Comparison of ENCODE assay signal across 27 cellular contexts in the genomic region with DNA sequence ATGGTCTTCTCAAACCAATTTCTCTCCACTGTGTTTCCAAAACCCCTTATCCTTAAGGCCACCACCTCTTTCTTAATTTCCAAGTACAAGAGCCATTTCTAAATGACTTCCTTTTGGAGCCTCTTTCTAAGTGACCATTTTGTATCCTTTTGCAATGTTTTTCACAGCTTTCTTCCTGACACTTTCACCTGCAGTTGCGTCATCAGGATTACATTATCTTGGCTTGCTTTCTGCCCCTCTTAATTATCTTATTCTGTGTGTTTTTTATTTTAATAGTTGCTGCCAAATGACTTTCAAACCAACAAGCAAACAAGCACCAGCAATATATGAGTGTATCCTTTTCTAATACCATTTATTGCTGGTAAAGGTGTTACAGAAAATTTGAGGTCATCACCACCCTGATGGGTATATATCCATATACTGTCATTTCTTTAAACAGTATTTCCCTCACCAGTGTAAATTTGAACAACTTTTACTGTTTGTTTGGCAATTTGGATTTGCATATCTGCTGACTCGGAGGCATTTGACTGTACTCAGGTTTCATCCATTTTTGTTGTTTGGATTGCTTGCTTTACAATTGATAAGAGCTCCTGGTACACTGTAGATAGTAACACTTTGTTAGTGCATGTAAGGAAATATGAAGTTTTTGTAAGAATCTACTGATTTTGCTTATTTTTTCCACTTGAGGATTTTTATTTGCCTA. TPM values are rescaled to one million over a fixed set of nuclear protein-coding genes. Genes with fewer than 3 reads are reported as not detected.
A peak's percentile ranks its signal among the peaks of the same experiment; 100 is the strongest.
DNase-seq lines count a peak whose midpoint lies in the region; ATAC-seq, FAIRE-seq and TF ChIP-seq lines count a peak whose summit lies in the region.
"Had no signal": no experiment of that assay in that cellular context is flagged by ENCODE, and none has a peak within 500 bp of the region (broad histone marks: within the 10 kb centered on the region; RNA-seq: fewer than 3 reads in every experiment).

No MANE protein-coding gene starts in this region.

- H3K23ac ChIP-seq in mesendoderm (ENCODE audit: low read length): no peak overlapping the region

- H3K27ac ChIP-seq in mesendoderm (ENCODE audit: low read depth, low read length): no peak overlapping the region
- H3K27ac ChIP-seq: GM23248, Peyer's patch, SJCRH30, WERI-Rb-1 had no signal

- H2BK15ac ChIP-seq in mesendoderm (replicated peaks; ENCODE audit: low read depth): no peak overlapping the region

- H3K79me2 ChIP-seq in mesendoderm (ENCODE audit: control insufficient read depth, insufficient read depth, low read length): no peaks in the 10 kb centered on the region

- TF ChIP-seq CTCF in omental fat pad (IDR thresholded peaks at IDR 0.05): no peak

- H3K4ac ChIP-seq in mesendoderm (ENCODE audit: low read depth, low read length): no peak overlapping the region

- ATAC-seq in omental fat pad (ENCODE audit: low FRiP score): no peak
- ATAC-seq: activated CD8-positive, alpha-beta memory T cell treated with anti-CD3 and anti-CD28 coated beads, Interleukin-2, amount 10 ng/mL, durations not matched to agents 7 days and 5 days; left cardiac atrium; stimulated activated naive CD8-positive, alpha-beta T cell treated with anti-CD3 and anti-CD28 coated beads, Interleukin-15, Interleukin-2, amounts not matched to agents 100 U/mL and 50 U/mL, for 24 hours had no signal

- H3K18ac ChIP-seq in mesendoderm (ENCODE audit: low read length): peak overlapping the region; percentile 9

- no peak overlapping the region for H2AK5ac ChIP-seq in mesendoderm (ENCODE audit: low read length)

- H3K4me3 ChIP-seq in mesendoderm (ENCODE audit: low read length): no peak overlapping the region
- H3K4me3 ChIP-seq: BLaER1 treated with 17β-estradiol and CSF1 and Interleukin-3, amounts not matched to agents 10 nM and 100 nM; GM23248; Peyer's patch; SJCRH30; tibial artery had no signal

- H4K8ac ChIP-seq in mesendoderm (ENCODE audit: low read depth, low read length): no peak overlapping the region

- no CpG with 5 or more reads among the region's 2 CpGs for WGBS in mesendoderm (ENCODE audit: extremely low coverage, insufficient coverage, low lambda C conversion rate)

- no peak overlapping the region for H3K9ac ChIP-seq in mesendoderm (ENCODE audit: low read length)
- H3K9ac ChIP-seq: BLaER1 treated with 17β-estradiol and CSF1 and Interleukin-3, amounts not matched to agents 10 nM and 100 nM; GM23248 had no signal

- H2BK120ac ChIP-seq in mesendoderm (ENCODE audit: low read depth, low read length): peak overlapping the region; percentile 21

- H3K27me3 ChIP-seq in mesendoderm (ENCODE audit: insufficient read depth, low read length, poor library complexity): no peaks in the 10 kb centered on the region
- H3K27me3 ChIP-seq: BLaER1 treated with 17β-estradiol and CSF1 and Interleukin-3, amounts not matched to agents 10 nM and 100 nM; Peyer's patch; SJCRH30; tibial artery had no signal

- H3K56ac ChIP-seq in mesendoderm (ENCODE audit: low read length): no peak overlapping the region

- DNase-seq in NCI-H2107 treated with DMSO at 0.1 percent for 48 hours (lab: John Stamatoyannopoulos, UW; ENCODE audit: unreplicated experiment) (peak; percentile 39), NCI-H2107 (lab: John Stamatoyannopoulos, UW) (no peak), GM19239 (ENCODE audit: insufficient read length, low spot score) (no peak), NCI-H69 (lab: John Stamatoyannopoulos, UW) (peak; percentile 42), mesendoderm (no peak), OCI-M2 (lab: John Stamatoyannopoulos, UW; ENCODE audit: unreplicated experiment) (no peak), omental fat pad (ENCODE audit: low spot score) (no peak), ureter (ENCODE audit: low spot score) (no peak)
- DNase-seq: ACHN; activated CD4-positive, alpha-beta T cell treated with anti-CD3 and anti-CD28 coated beads, Interleukin-2, amount 10 ng/mL, durations not matched to agents 7 days and 5 days; activated CD8-positive, alpha-beta memory T cell treated with anti-CD3 and anti-CD28 coated beads, Interleukin-2, amount 10 ng/mL, durations not matched to agents 7 days and 5 days; aorta; GM23248; head of caudate nucleus; left cardiac atrium; naive B cell; NCI-H146; NK-92 treated with Interleukin-12 subunit alpha and Interleukin-12 subunit beta, amount 100 ng/mL, for 24 hours; Peyer's patch; retina; SJCRH30; stimulated activated CD4-positive, alpha-beta T cell treated with anti-CD3 and anti-CD28 coated beads, Interleukin-4, amount 100 ng/mL, for 24 hours; stimulated activated naive CD8-positive, alpha-beta T cell treated with anti-CD3 and anti-CD28 coated beads, Interleukin-15, Interleukin-2, amounts not matched to agents 100 U/mL and 50 U/mL, for 24 hours; T-helper 1 cell; tibial artery; WERI-Rb-1 had no signal

- peak; percentile 33 for FAIRE-seq in GM19239 (lab: Jason Lieb, UNC)

- no peaks in the 10 kb centered on the region for H3K4me1 ChIP-seq in mesendoderm (ENCODE audit: control insufficient read depth, low read depth, low read length)

- H3K36me3 ChIP-seq in mesendoderm (ENCODE audit: control insufficient read depth, insufficient read depth, low read length): no peaks in the 10 kb centered on the region
- H3K36me3 ChIP-seq: BLaER1 treated with 17β-estradiol and CSF1 and Interleukin-3, amounts not matched to agents 10 nM and 100 nM; Peyer's patch; SJCRH30; tibial artery; WERI-Rb-1 had no signal

- no peak overlapping the region for H3K4me2 ChIP-seq in mesendoderm (ENCODE audit: low read length)

- no peaks in the 10 kb centered on the region for H3K79me1 ChIP-seq in mesendoderm (ENCODE audit: low read length)

- no peak overlapping the region for H4K5ac ChIP-seq in mesendoderm (ENCODE audit: low read length)

- H2BK5ac ChIP-seq in mesendoderm (ENCODE audit: low read length): no peak overlapping the region

RNA-seq across cellular contexts. Expression of a gene that starts 5.4 kb away (rescaled TPM):
- 43.8 TPM for polyA plus RNA-seq in mesendoderm (2013, experiment 1 of 2)
- polyA plus RNA-seq in mesendoderm (2013, experiment 2 of 2): 48.2 TPM
- 1,000 to 10,000 TPM in 3 of 4 donors, 100 to 1,000 TPM in 1; 513 to 2,547 (median 1,383) TPM for total RNA-seq in omental fat pad
- total RNA-seq in ureter: 175 TPM

Comparison
In these comparisons a context has a peak if more than half of its experiments do, and no peak if none do; other contexts are left out.
1. DNase-seq: peak in NCI-H2107 treated with DMSO at 0.1 percent for 48 hours (single experiment) and NCI-H69 (single experiment); none in NCI-H2107 (single experiment), GM19239 (single experiment), mesendoderm (single experiment), OCI-M2 (single experiment), omental fat pad (single experiment) and ureter (single experiment).